9 cellular contexts compared by ENCODE assay signal in genomic region chr17:62179525-62180161, GRCh38.
DNase-seq lines count a peak whose midpoint lies in the region; ATAC-seq and TF ChIP-seq lines count a peak whose summit lies in the region.
"Had no signal": no experiment of that assay in that cellular context is flagged by ENCODE, and none has a peak within 500 bp of the region (broad histone marks: within the 10 kb centered on the region; RNA-seq: fewer than 3 reads in every experiment).

No MANE protein-coding gene starts in this region.

- no peak overlapping the region for H3K4me3 ChIP-seq in astrocyte of the spinal cord (ENCODE audit: low read depth, low read length)

- intact Hi-C loops in left colon (cut with DNase I, micrococcal nuclease): no loop called here

- DNase-seq in COLO829 (ENCODE audit: low spot score) (peak; percentile 92), KBM-7 (peak; percentile 13), astrocyte of the spinal cord (ENCODE audit: low read depth, low spot score) (peak; percentile 23), left colon (peak in 1 of 2 donors; percentile 44), GM03348 (ENCODE audit: low spot score) (no peak), NCI-H2081 treated with DMSO at 0.1 percent for 48 hours (lab: John Stamatoyannopoulos, UW) (no peak), KG1 (lab: John Stamatoyannopoulos, UW) (no peak), caudate nucleus (lab: John Stamatoyannopoulos, UW) (no peak)
- DNase-seq: activated T-cell treated with anti-CD3 and anti-CD28 coated beads, Interleukin-2, amount 50 U/mL, for 1 hour had no signal

- no peak overlapping the region for H3K27ac ChIP-seq in caudate nucleus (ENCODE audit: low read depth, low read length)

- in situ Hi-C loops in KBM-7 (cut with MboI; ENCODE audit: low pct_unique_long_range_greater_than_20kb, low sequenced_read_pairs): no loop called here
- in situ Hi-C loops in astrocyte of the spinal cord (cut with HindIII; ENCODE audit: low sequenced_read_pairs): no loop called here

- no peak for TF ChIP-seq CTCF in astrocyte of the spinal cord (IDR thresholded peaks at IDR 0.05; ENCODE audit: low read depth, low read length)

- peak; percentile 99 for ATAC-seq in left colon

Comparison
In these comparisons a context has a peak if more than half of its experiments do, and no peak if none do; other contexts are left out.
1. DNase-seq: peak in COLO829 (single experiment), KBM-7 (single experiment) and astrocyte of the spinal cord (single experiment); none in GM03348 (single experiment), NCI-H2081 treated with DMSO at 0.1 percent for 48 hours (single experiment), KG1 (single experiment) and caudate nucleus (0 of 61).